ENCODE assay signal across 8 cellular contexts in genomic region chr11:108647701-108648527, GRCh38.
A peak's percentile ranks its signal among the peaks of the same experiment; 100 is the strongest.
DNase-seq lines count a peak whose midpoint lies in the region; ATAC-seq and TF ChIP-seq lines count a peak whose summit lies in the region.

No MANE protein-coding gene starts in this region.

- no peak overlapping the region for H3K4me3 ChIP-seq in WERI-Rb-1 (ENCODE audit: low read depth, low read length)

- DNase-seq in activated gamma-delta T cell treated with Interleukin-2 at 50 U/mL for 16 hours, result peak; percentile 55
- DNase-seq in activated gamma-delta T cell (lab: John Stamatoyannopoulos, UW), result no peak
- peak; percentile 75 for DNase-seq in NCI-H2171 treated with DMSO at 0.1 percent for 48 hours (lab: John Stamatoyannopoulos, UW)
- DNase-seq in WERI-Rb-1, result peak; percentile 79
- peak; percentile 28 to 40 for DNase-seq in central memory CD8-positive, alpha-beta T cell (ENCODE audit: low spot score in 2 of 2)
- peak; percentile 47 for DNase-seq in kidney glomerular epithelial cell (lab: John Stamatoyannopoulos, UW)
- peak; percentile 30 to 43 for DNase-seq in stimulated activated CD4-positive, alpha-beta T cell treated with anti-CD3 and anti-CD28 coated beads, Interleukin-1b, Interleukin-23, amount 100 ng/mL, for 4 hours (ENCODE audit: low read depth in 2 of 2)

- no peak overlapping the region for H3K4me3 Mint-ChIP-seq in central memory CD8-positive, alpha-beta T cell

- H3K27me3 ChIP-seq in WERI-Rb-1 (ENCODE audit: insufficient read depth, low read depth, severe bottlenecking), result no peaks in the 10 kb centered on the region

- peak; percentile 89 for TF ChIP-seq CTCF in WERI-Rb-1 (IDR thresholded peaks at IDR 0.05; ENCODE audit: low read depth, low read length)

- H3K9me3 Mint-ChIP-seq in central memory CD8-positive, alpha-beta T cell, result no peaks in the 10 kb centered on the region

- no peaks in the 10 kb centered on the region for H3K36me3 Mint-ChIP-seq in central memory CD8-positive, alpha-beta T cell (ENCODE audit: insufficient read depth)

- peak; percentile 67 for ATAC-seq in HG03045 (IDR thresholded peaks at IDR 0.05; ENCODE audit: unreplicated experiment)
- ATAC-seq in central memory CD8-positive, alpha-beta T cell (replicated peaks; ENCODE audit: extremely low read depth, poor library complexity, severe bottlenecking), result peak; percentile 71

- peaks cover 9% of the 10 kb centered on the region for H3K27me3 Mint-ChIP-seq in central memory CD8-positive, alpha-beta T cell

- no peaks in the 10 kb centered on the region for H3K9me3 ChIP-seq in WERI-Rb-1 (ENCODE audit: severe bottlenecking)

- no peak overlapping the region for H3K27ac Mint-ChIP-seq in central memory CD8-positive, alpha-beta T cell (ENCODE audit: low read depth)

- H3K27ac ChIP-seq in WERI-Rb-1, result no peak overlapping the region

- H3K4me1 Mint-ChIP-seq in central memory CD8-positive, alpha-beta T cell, result no peaks in the 10 kb centered on the region

- no peaks in the 10 kb centered on the region for H3K36me3 ChIP-seq in WERI-Rb-1
